1 cellular context compared by ENCODE assay signal in the genomic region with DNA sequence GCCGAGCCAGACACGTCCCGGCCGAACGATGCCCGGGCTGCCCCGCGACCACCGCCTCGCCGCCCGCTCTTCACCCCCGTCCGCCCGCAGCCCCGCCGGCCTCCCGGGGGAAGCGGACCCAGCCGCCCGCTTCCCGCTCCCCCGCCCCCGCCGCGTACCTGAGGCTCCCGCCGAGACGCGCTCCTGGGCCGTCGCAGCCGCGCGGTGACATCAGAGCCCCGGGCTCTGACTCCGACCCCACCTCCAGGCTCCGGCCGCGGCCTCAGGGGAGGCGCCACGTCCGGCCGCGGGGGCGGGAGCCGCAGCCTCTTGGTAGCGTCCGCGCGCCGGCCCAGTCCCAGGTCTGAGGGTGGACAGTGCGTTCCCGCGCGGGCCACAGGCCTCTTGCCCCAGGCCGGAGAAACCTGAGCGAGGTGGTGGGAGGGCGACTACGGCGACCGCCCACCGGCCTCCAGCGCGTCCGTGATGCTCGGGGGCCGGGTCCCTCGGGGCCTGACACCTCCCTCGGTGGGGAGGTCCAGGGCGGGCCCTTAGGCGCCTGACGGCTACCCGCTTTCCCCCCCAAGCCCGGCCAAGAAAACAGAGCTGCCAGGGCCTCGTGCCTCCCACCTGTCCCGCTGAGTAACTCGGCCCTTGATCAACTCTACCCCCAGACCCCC.
TF ChIP-seq lines count a peak whose summit lies in the region.

A gene with protein sequence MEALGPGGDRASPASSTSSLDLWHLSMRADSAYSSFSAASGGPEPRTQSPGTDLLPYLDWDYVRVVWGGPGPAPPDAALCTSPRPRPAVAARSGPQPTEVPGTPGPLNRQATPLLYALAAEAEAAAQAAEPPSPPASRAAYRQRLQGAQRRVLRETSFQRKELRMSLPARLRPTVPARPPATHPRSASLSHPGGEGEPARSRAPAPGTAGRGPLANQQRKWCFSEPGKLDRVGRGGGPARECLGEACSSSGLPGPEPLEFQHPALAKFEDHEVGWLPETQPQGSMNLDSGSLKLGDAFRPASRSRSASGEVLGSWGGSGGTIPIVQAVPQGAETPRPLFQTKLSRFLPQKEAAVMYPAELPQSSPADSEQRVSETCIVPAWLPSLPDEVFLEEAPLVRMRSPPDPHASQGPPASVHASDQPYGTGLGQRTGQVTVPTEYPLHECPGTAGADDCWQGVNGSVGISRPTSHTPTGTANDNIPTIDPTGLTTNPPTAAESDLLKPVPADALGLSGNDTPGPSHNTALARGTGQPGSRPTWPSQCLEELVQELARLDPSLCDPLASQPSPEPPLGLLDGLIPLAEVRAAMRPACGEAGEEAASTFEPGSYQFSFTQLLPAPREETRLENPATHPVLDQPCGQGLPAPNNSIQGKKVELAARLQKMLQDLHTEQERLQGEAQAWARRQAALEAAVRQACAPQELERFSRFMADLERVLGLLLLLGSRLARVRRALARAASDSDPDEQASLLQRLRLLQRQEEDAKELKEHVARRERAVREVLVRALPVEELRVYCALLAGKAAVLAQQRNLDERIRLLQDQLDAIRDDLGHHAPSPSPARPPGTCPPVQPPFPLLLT (minus strand): TSS at position 212 of the 659 bp plus-strand sequence. CDS start 4,507 bp downstream, outside the sequence.

TF ChIP-seq in HepG2, 621 proteins besides CTCF, POLR2A, EP300 and RAD21 (continued from another document and continues in another):
- TF ChIP-seq ZFP36 (IDR thresholded peaks at IDR 0.05; ENCODE audit: borderline replicate concordance, low read depth, low read length, partially characterized antibody): no peak
- TF ChIP-seq, protein P1, sequence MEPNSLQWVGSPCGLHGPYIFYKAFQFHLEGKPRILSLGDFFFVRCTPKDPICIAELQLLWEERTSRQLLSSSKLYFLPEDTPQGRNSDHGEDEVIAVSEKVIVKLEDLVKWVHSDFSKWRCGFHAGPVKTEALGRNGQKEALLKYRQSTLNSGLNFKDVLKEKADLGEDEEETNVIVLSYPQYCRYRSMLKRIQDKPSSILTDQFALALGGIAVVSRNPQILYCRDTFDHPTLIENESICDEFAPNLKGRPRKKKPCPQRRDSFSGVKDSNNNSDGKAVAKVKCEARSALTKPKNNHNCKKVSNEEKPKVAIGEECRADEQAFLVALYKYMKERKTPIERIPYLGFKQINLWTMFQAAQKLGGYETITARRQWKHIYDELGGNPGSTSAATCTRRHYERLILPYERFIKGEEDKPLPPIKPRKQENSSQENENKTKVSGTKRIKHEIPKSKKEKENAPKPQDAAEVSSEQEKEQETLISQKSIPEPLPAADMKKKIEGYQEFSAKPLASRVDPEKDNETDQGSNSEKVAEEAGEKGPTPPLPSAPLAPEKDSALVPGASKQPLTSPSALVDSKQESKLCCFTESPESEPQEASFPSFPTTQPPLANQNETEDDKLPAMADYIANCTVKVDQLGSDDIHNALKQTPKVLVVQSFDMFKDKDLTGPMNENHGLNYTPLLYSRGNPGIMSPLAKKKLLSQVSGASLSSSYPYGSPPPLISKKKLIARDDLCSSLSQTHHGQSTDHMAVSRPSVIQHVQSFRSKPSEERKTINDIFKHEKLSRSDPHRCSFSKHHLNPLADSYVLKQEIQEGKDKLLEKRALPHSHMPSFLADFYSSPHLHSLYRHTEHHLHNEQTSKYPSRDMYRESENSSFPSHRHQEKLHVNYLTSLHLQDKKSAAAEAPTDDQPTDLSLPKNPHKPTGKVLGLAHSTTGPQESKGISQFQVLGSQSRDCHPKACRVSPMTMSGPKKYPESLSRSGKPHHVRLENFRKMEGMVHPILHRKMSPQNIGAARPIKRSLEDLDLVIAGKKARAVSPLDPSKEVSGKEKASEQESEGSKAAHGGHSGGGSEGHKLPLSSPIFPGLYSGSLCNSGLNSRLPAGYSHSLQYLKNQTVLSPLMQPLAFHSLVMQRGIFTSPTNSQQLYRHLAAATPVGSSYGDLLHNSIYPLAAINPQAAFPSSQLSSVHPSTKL (CRISPR knock-in tag; IDR thresholded peaks at IDR 0.05): peak; percentile 54; the same call in 1 of the 2 replicates
- TF ChIP-seq ERF (CRISPR knock-in tag; IDR thresholded peaks at IDR 0.05): peak; percentile 45
- peak; percentile 38; the same call in 1 of the 2 replicates for TF ChIP-seq SPEN (CRISPR knock-in tag; IDR thresholded peaks at IDR 0.05; ENCODE audit: low read depth)
- peak; percentile 27; the same call in 1 of the 2 replicates for TF ChIP-seq HNF4A (CRISPR knock-in tag; IDR thresholded peaks at IDR 0.05)
- peak; percentile 59 for TF ChIP-seq ZMAT3 (CRISPR knock-in tag; conservative IDR thresholded peaks at IDR 0.05)
- 0 out of 2 replicates have a peak, but pooled peaks have one; percentile 37 for TF ChIP-seq FOXO1 (CRISPR knock-in tag; IDR thresholded peaks at IDR 0.05)
- no peak for TF ChIP-seq SOX13 (IDR thresholded peaks at IDR 0.05)
- peak in 1 of 2 experiments; percentile 56; a peak in 2 of 4 replicates for TF ChIP-seq SOX13 (CRISPR knock-in tag; conservative IDR thresholded peaks at IDR 0.05 in 1 of 2, IDR thresholded peaks at IDR 0.05 in 1 of 2)
- TF ChIP-seq ATF7-NPFF (CRISPR knock-in tag; IDR thresholded peaks at IDR 0.05; ENCODE audit: low read depth): no peak; the same call in 1 of the 2 replicates
- peak; percentile 66; the same call in 1 of the 2 replicates for TF ChIP-seq ISL2 (CRISPR knock-in tag; IDR thresholded peaks at IDR 0.05)
- TF ChIP-seq ZNF30 (CRISPR knock-in tag; IDR thresholded peaks at IDR 0.05): 0 out of 2 replicates have a peak, but pooled peaks have one; percentile 75
- TF ChIP-seq POGZ (CRISPR knock-in tag; IDR thresholded peaks at IDR 0.05): peak; percentile 32; the same call in 1 of the 2 replicates
- TF ChIP-seq, protein P2, sequence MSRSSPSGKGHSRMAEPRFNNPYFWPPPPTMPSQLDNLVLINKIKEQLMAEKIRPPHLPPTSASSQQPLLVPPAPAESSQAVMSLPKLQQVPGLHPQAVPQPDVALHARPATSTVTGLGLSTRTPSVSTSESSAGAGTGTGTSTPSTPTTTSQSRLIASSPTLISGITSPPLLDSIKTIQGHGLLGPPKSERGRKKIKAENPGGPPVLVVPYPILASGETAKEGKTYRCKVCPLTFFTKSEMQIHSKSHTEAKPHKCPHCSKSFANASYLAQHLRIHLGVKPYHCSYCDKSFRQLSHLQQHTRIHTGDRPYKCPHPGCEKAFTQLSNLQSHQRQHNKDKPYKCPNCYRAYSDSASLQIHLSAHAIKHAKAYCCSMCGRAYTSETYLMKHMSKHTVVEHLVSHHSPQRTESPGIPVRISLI (CRISPR knock-in tag; IDR thresholded peaks at IDR 0.05; ENCODE audit: borderline replicate concordance): peak; percentile 29; the same call in 1 of the 2 replicates
- TF ChIP-seq ETV6 (CRISPR knock-in tag; conservative IDR thresholded peaks at IDR 0.05): peak; percentile 68
- TF ChIP-seq RARA (CRISPR knock-in tag; IDR thresholded peaks at IDR 0.05): peak; percentile 52
- TF ChIP-seq SRSF1 (optimal IDR thresholded peaks at IDR 0.05; ENCODE audit: low read depth, low read length): peak; percentile 66
- no peak for TF ChIP-seq NONO (IDR thresholded peaks at IDR 0.05)
- peak; percentile 79 for TF ChIP-seq NONO (CRISPR knock-in tag; conservative IDR thresholded peaks at IDR 0.05)
- TF ChIP-seq HDAC2 (CRISPR knock-in tag; IDR thresholded peaks at IDR 0.05): peak; percentile 53; the same call in 1 of the 2 replicates
- TF ChIP-seq ZBTB20 (CRISPR knock-in tag; IDR thresholded peaks at IDR 0.05; ENCODE audit: borderline replicate concordance, low read depth): 0 out of 2 replicates have a peak, but pooled peaks have one; percentile 19
- 0 out of 2 replicates have a peak, but pooled peaks have one; percentile 46 for TF ChIP-seq ZNF296 (CRISPR knock-in tag; conservative IDR thresholded peaks at IDR 0.05)
- peak; percentile 16 for TF ChIP-seq AGO2 (optimal IDR thresholded peaks at IDR 0.05; ENCODE audit: low read depth, low read length)
- TF ChIP-seq ZNF780A (CRISPR knock-in tag; IDR thresholded peaks at IDR 0.05): peak; percentile 25; the same call in 1 of the 2 replicates
- TF ChIP-seq GATAD2A (CRISPR knock-in tag; IDR thresholded peaks at IDR 0.05): peak; percentile 21; the same call in 1 of the 2 replicates
- peak; percentile 48 for TF ChIP-seq YY1 (IDR thresholded peaks at IDR 0.05; ENCODE audit: insufficient read depth, insufficient replicate concordance, low read depth, low read length)
- TF ChIP-seq, protein P3, sequence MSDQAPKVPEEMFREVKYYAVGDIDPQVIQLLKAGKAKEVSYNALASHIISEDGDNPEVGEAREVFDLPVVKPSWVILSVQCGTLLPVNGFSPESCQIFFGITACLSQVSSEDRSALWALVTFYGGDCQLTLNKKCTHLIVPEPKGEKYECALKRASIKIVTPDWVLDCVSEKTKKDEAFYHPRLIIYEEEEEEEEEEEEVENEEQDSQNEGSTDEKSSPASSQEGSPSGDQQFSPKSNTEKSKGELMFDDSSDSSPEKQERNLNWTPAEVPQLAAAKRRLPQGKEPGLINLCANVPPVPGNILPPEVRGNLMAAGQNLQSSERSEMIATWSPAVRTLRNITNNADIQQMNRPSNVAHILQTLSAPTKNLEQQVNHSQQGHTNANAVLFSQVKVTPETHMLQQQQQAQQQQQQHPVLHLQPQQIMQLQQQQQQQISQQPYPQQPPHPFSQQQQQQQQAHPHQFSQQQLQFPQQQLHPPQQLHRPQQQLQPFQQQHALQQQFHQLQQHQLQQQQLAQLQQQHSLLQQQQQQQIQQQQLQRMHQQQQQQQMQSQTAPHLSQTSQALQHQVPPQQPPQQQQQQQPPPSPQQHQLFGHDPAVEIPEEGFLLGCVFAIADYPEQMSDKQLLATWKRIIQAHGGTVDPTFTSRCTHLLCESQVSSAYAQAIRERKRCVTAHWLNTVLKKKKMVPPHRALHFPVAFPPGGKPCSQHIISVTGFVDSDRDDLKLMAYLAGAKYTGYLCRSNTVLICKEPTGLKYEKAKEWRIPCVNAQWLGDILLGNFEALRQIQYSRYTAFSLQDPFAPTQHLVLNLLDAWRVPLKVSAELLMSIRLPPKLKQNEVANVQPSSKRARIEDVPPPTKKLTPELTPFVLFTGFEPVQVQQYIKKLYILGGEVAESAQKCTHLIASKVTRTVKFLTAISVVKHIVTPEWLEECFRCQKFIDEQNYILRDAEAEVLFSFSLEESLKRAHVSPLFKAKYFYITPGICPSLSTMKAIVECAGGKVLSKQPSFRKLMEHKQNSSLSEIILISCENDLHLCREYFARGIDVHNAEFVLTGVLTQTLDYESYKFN (CRISPR knock-in tag; conservative IDR thresholded peaks at IDR 0.05): peak; percentile 57
- TF ChIP-seq, protein P4, sequence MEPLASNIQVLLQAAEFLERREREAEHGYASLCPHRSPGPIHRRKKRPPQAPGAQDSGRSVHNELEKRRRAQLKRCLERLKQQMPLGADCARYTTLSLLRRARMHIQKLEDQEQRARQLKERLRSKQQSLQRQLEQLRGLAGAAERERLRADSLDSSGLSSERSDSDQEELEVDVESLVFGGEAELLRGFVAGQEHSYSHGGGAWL (CRISPR knock-in tag; IDR thresholded peaks at IDR 0.05): peak; percentile 58; the same call in 1 of the 2 replicates
- 0 out of 2 replicates have a peak, but pooled peaks have one; percentile 23 for TF ChIP-seq ZNF205 (CRISPR knock-in tag; IDR thresholded peaks at IDR 0.05)
- peak; percentile 63; the same call in 1 of the 2 replicates for TF ChIP-seq ZNF724P (CRISPR knock-in tag; IDR thresholded peaks at IDR 0.05; ENCODE audit: borderline replicate concordance)
- 0 out of 2 replicates have a peak, but pooled peaks have one; percentile 24 for TF ChIP-seq ZIK1 (CRISPR knock-in tag; IDR thresholded peaks at IDR 0.05; ENCODE audit: borderline replicate concordance, low read depth)
- TF ChIP-seq LCORL (IDR thresholded peaks at IDR 0.05): no peak
- TF ChIP-seq LCORL (CRISPR knock-in tag; IDR thresholded peaks at IDR 0.05): peak; percentile 51; the same call in 1 of the 2 replicates
- peak; percentile 80 for TF ChIP-seq TAF1 (CRISPR knock-in tag; IDR thresholded peaks at IDR 0.05)
- TF ChIP-seq ZNF546 (CRISPR knock-in tag; conservative IDR thresholded peaks at IDR 0.05): peak; percentile 58; the same call in 1 of the 2 replicates
- TF ChIP-seq NCOR1 (IDR thresholded peaks at IDR 0.05; ENCODE audit: borderline replicate concordance, low read length): no peak
- peak; percentile 20; the same call in 1 of the 2 replicates for TF ChIP-seq STAG1 (CRISPR knock-in tag; IDR thresholded peaks at IDR 0.05)
- TF ChIP-seq RXRA (CRISPR knock-in tag; IDR thresholded peaks at IDR 0.05): 0 out of 2 replicates have a peak, but pooled peaks have one; percentile 30
- TF ChIP-seq, protein P5, sequence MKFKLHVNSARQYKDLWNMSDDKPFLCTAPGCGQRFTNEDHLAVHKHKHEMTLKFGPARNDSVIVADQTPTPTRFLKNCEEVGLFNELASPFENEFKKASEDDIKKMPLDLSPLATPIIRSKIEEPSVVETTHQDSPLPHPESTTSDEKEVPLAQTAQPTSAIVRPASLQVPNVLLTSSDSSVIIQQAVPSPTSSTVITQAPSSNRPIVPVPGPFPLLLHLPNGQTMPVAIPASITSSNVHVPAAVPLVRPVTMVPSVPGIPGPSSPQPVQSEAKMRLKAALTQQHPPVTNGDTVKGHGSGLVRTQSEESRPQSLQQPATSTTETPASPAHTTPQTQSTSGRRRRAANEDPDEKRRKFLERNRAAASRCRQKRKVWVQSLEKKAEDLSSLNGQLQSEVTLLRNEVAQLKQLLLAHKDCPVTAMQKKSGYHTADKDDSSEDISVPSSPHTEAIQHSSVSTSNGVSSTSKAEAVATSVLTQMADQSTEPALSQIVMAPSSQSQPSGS (CRISPR knock-in tag; IDR thresholded peaks at IDR 0.05): peak; percentile 43; the same call in 1 of the 2 replicates
- 0 out of 2 replicates have a peak, but pooled peaks have one; percentile 43 for TF ChIP-seq KLF9 (CRISPR knock-in tag; IDR thresholded peaks at IDR 0.05; ENCODE audit: low read depth)
- TF ChIP-seq MED1 (CRISPR knock-in tag; IDR thresholded peaks at IDR 0.05): peak; percentile 62
- TF ChIP-seq TEAD3 (CRISPR knock-in tag; optimal IDR thresholded peaks at IDR 0.05; ENCODE audit: borderline replicate concordance): peak; percentile 51
- no peak for TF ChIP-seq MTF1 (CRISPR knock-in tag; IDR thresholded peaks at IDR 0.05)
- TF ChIP-seq IKZF4 (CRISPR knock-in tag; IDR thresholded peaks at IDR 0.05; ENCODE audit: borderline replicate concordance, low read depth, not compliant biosample characterization): peak; percentile 68
